In genomic region chr1:155124503-155125463, GRCh38 we compare ENCODE assay signal across 9 cellular contexts. TPM values are rescaled to one million over a fixed set of nuclear protein-coding genes. Genes with fewer than 3 reads are reported as not detected.
A peak's percentile ranks its signal among the peaks of the same experiment; 100 is the strongest.
DNase-seq lines count a peak whose midpoint lies in the region; ATAC-seq, FAIRE-seq and TF ChIP-seq lines count a peak whose summit lies in the region.
"Had no signal": no experiment of that assay in that cellular context is flagged by ENCODE, and none has a peak within 500 bp of the region (broad histone marks: within the 10 kb centered on the region; RNA-seq: fewer than 3 reads in every experiment).

No MANE protein-coding gene starts in this region.

- no peak overlapping the region for H2AFZ ChIP-seq in keratinocyte (ENCODE audit: control insufficient read depth, low read length)

- H3K27ac Mint-ChIP-seq in brain: peak overlapping the region in 1 of 5 experiments; percentile 33
- H3K27ac Mint-ChIP-seq in stimulated activated effector memory CD8-positive, alpha-beta T cell treated with anti-CD3 and anti-CD28 coated beads, Interleukin-12 subunit alpha, Interleukin-12 subunit beta, amount 100 ng/mL, for 72 hours: no peak overlapping the region

- H3K4me2 ChIP-seq in keratinocyte (ENCODE audit: control insufficient read depth, extremely low read depth, insufficient read depth, low read depth, low read length): peak overlapping the region; percentile 85

- no peaks in the 10 kb centered on the region for H4K20me1 ChIP-seq in keratinocyte (ENCODE audit: control insufficient read depth, extremely low read depth, insufficient read depth, low read length)

- H3K4me1 ChIP-seq in keratinocyte (ENCODE audit: control insufficient read depth, extremely low read depth, insufficient read depth, low read length) (peaks cover 43% of the 10 kb centered on the region), stomach (peaks cover 38 to 73% (median 63%) of the 10 kb centered on the region in 4 donors)

- H3K4me3 ChIP-seq in keratinocyte (ENCODE audit: control insufficient read depth in 2 of 3, extremely low read depth in 1 of 3, insufficient read depth in 2 of 3, low read depth in 1 of 3, low read length in 3 of 3) (peak overlapping the region in 2 of 3 experiments; percentile 26 to 48), stomach (no peak overlapping the region)

- dilution Hi-C loops in keratinocyte (cut with MboI; ENCODE audit: extremely low pct_ligation_motif_present, low sequenced_read_pairs): no loop called here

- H3K27me3 ChIP-seq in keratinocyte (ENCODE audit: control insufficient read depth, extremely low read depth, insufficient read depth, low read length): no peaks in the 10 kb centered on the region
- H3K27me3 ChIP-seq in stomach: peaks cover 0 to 37% (median 9%) of the 10 kb centered on the region in 3 donors

- H3K36me3 Mint-ChIP-seq in brain: no peaks in the 10 kb centered on the region
- no peaks in the 10 kb centered on the region for H3K36me3 Mint-ChIP-seq in activated T-cell treated with anti-CD3 and anti-CD28 coated beads, Interleukin-2, amount 50 U/mL, for 4 hours (ENCODE audit: insufficient read depth)
- no peaks in the 10 kb centered on the region for H3K36me3 Mint-ChIP-seq in stimulated activated effector memory CD8-positive, alpha-beta T cell treated with anti-CD3 and anti-CD28 coated beads, Interleukin-12 subunit alpha, Interleukin-12 subunit beta, amount 100 ng/mL, for 72 hours

- H3K9ac ChIP-seq in keratinocyte (ENCODE audit: control insufficient read depth, extremely low read depth, insufficient read depth, low read length): peak overlapping the region; percentile 96

- H3K27ac ChIP-seq in keratinocyte (ENCODE audit: control insufficient read depth, insufficient read depth, low read length) (peak overlapping the region; percentile 84), stomach (peak overlapping the region; percentile 93 to 100 (median 98))

- TF ChIP-seq CTCF in brain (conservative IDR thresholded peaks at IDR 0.05) (no peak), keratinocyte (optimal IDR thresholded peaks at IDR 0.05 in 1 of 3, IDR thresholded peaks at IDR 0.05 in 1 of 3, conservative IDR thresholded peaks at IDR 0.05 in 1 of 3; ENCODE audit: extremely low read depth in 1 of 3, insufficient read depth in 2 of 3, low read length in 3 of 3) (no peak), stomach (IDR thresholded peaks at IDR 0.05) (no peak)

- WGBS in stomach, 5 donors: 70 to 82% (median 77%) methylated on average over 16 of the region's 16 CpGs

- H3K9me1 ChIP-seq in keratinocyte (ENCODE audit: control insufficient read depth, extremely low read depth, insufficient read depth, low read length): peaks cover 3% of the 10 kb centered on the region

- peaks cover 41% of the 10 kb centered on the region for H3K4me1 Mint-ChIP-seq in brain
- peaks cover 28% of the 10 kb centered on the region for H3K4me1 Mint-ChIP-seq in activated T-cell treated with anti-CD3 and anti-CD28 coated beads, Interleukin-2, amount 50 U/mL, for 4 hours (ENCODE audit: low read depth)
- peaks cover 33% of the 10 kb centered on the region for H3K4me1 Mint-ChIP-seq in stimulated activated effector memory CD8-positive, alpha-beta T cell treated with anti-CD3 and anti-CD28 coated beads, Interleukin-12 subunit alpha, Interleukin-12 subunit beta, amount 100 ng/mL, for 72 hours

- peaks cover 82% of the 10 kb centered on the region for H3K27me3 Mint-ChIP-seq in brain
- H3K27me3 Mint-ChIP-seq in activated T-cell treated with anti-CD3 and anti-CD28 coated beads, Interleukin-2, amount 50 U/mL, for 4 hours (ENCODE audit: low read depth): peaks cover 17% of the 10 kb centered on the region

- intact Hi-C loops in stomach (cut with DNase I; ENCODE audit: low total_unique reads): no loop called here

- H3K79me2 ChIP-seq in keratinocyte (ENCODE audit: control insufficient read depth, insufficient read depth, low read length): peaks cover 17% of the 10 kb centered on the region

- FAIRE-seq in keratinocyte (lab: Jason Lieb, UNC): no peak
- FAIRE-seq: TTC549 had no signal

- H3K36me3 ChIP-seq in keratinocyte (ENCODE audit: control insufficient read depth in 2 of 2, extremely low read depth in 1 of 2, insufficient read depth in 2 of 2, low read length in 2 of 2): no peaks in the 10 kb centered on the region
- no peaks in the 10 kb centered on the region for H3K36me3 ChIP-seq in stomach

- DNase-seq in HK-2 (ENCODE audit: unreplicated experiment) (peak; percentile 13), keratinocyte (ENCODE audit: low read depth, low spot score) (peak; percentile 85), stomach (peak; percentile 68), AG08396 (ENCODE audit: low spot score) (no peak)
- DNase-seq in activated T-cell treated with anti-CD3 and anti-CD28 coated beads, Interleukin-2, amount 50 U/mL, for 4 hours: no peak
- no peak for DNase-seq in stimulated activated effector memory CD8-positive, alpha-beta T cell treated with anti-CD3 and anti-CD28 coated beads, Interleukin-12 subunit alpha, Interleukin-12 subunit beta, amount 100 ng/mL, for 72 hours (ENCODE audit: low spot score in 2 of 2)

- TF ChIP-seq POLR2A in stomach (IDR thresholded peaks at IDR 0.05): no peak

- ATAC-seq in activated T-cell treated with anti-CD3 and anti-CD28 coated beads, Interleukin-2, amount 50 U/mL, for 4 hours: no peak
- ATAC-seq in HG03521 (IDR thresholded peaks at IDR 0.05; ENCODE audit: unreplicated experiment): no peak
- ATAC-seq in stimulated activated effector memory CD8-positive, alpha-beta T cell treated with anti-CD3 and anti-CD28 coated beads, Interleukin-12 subunit alpha, Interleukin-12 subunit beta, amount 100 ng/mL, for 72 hours: no peak

- H3K9me3 ChIP-seq in keratinocyte (ENCODE audit: control insufficient read depth, low read depth, low read length) (no peaks in the 10 kb centered on the region), stomach (no peaks in the 10 kb centered on the region)

- no peak for TF ChIP-seq EP300 in stomach (IDR thresholded peaks at IDR 0.05)

- peak overlapping the region in 3 of 5 experiments; percentile 46 to 62 (median 54) for H3K4me3 Mint-ChIP-seq in brain
- no peak overlapping the region for H3K4me3 Mint-ChIP-seq in activated T-cell treated with anti-CD3 and anti-CD28 coated beads, Interleukin-2, amount 50 U/mL, for 4 hours
- H3K4me3 Mint-ChIP-seq in stimulated activated effector memory CD8-positive, alpha-beta T cell treated with anti-CD3 and anti-CD28 coated beads, Interleukin-12 subunit alpha, Interleukin-12 subunit beta, amount 100 ng/mL, for 72 hours: no peak overlapping the region

- H3K9me3 Mint-ChIP-seq in brain: peaks cover 0 to 2% (median 0%) of the 10 kb centered on the region in 5 experiments
- H3K9me3 Mint-ChIP-seq in activated T-cell treated with anti-CD3 and anti-CD28 coated beads, Interleukin-2, amount 50 U/mL, for 4 hours: no peaks in the 10 kb centered on the region
- H3K9me3 Mint-ChIP-seq in stimulated activated effector memory CD8-positive, alpha-beta T cell treated with anti-CD3 and anti-CD28 coated beads, Interleukin-12 subunit alpha, Interleukin-12 subunit beta, amount 100 ng/mL, for 72 hours: no peaks in the 10 kb centered on the region

RNA-seq across cellular contexts. Expression of gene EFNA1, which starts 2.9 kb away (rescaled TPM):
- polyA plus RNA-seq in brain (ENCODE audit: insufficient read depth, low read depth, low replicate concordance) (16.6 TPM), keratinocyte (33.2 to 116 TPM (median 77.5 TPM) in 3 replicates), stomach (10 to 100 TPM; 31.3 to 65.8 (median 47.7) TPM)
- polyA plus RNA-seq in keratinocyte (2011; ENCODE audit: low read depth): 33.5 TPM
- polyA plus RNA-seq in keratinocyte (2011; cell fraction: cytosol; rRNA removed): 34.4 and 44.7 TPM in 2 replicates
- polyA plus RNA-seq in keratinocyte (2011; cell fraction: nucleus; rRNA removed): 180 and 349 TPM in 2 replicates
- 22.9 and 134 TPM in 2 replicates for polyA plus RNA-seq in keratinocyte (2012; ENCODE audit: low replicate concordance)
- 45.9 to 113 TPM (median 67.4 TPM) in 3 replicates for polyA minus RNA-seq in keratinocyte
- polyA minus RNA-seq in keratinocyte (2011; cell fraction: cytosol; rRNA and poly(A)+ RNA removed): 52.0 TPM
- 90.7 and 122 TPM in 2 replicates for polyA minus RNA-seq in keratinocyte (2011; cell fraction: nucleus; rRNA and poly(A)+ RNA removed)
- 10 to 100 TPM; 12.2 to 75.3 (median 36.0) TPM for total RNA-seq in stomach
- total RNA-seq in activated T-cell treated with anti-CD3 and anti-CD28 coated beads, Interleukin-2, amount 50 U/mL, for 4 hours: under 1 TPM; 0.30 to 0.61 (median 0.32) TPM

RNA-seq across cellular contexts. Expression of gene SLC50A1, which starts 10.9 kb away (rescaled TPM):
- polyA plus RNA-seq in brain (ENCODE audit: insufficient read depth, low read depth, low replicate concordance): 27.2 TPM
- polyA plus RNA-seq in keratinocyte: 54.5 to 72.2 TPM (median 55.6 TPM) in 3 replicates
- 32.6 TPM for polyA plus RNA-seq in keratinocyte (2011; ENCODE audit: low read depth)
- 47.6 and 49.9 TPM in 2 replicates for polyA plus RNA-seq in keratinocyte (2011; cell fraction: cytosol; rRNA removed)
- polyA plus RNA-seq in keratinocyte (2011; cell fraction: nucleus; rRNA removed): 60.5 and 69.1 TPM in 2 replicates
- polyA plus RNA-seq in keratinocyte (2012; ENCODE audit: low replicate concordance): 32.2 and 69.6 TPM in 2 replicates
- polyA minus RNA-seq in keratinocyte: 32.1 to 59.5 TPM (median 44.3 TPM) in 3 replicates
- polyA minus RNA-seq in keratinocyte (2011; cell fraction: cytosol; rRNA and poly(A)+ RNA removed): 54.3 TPM
- polyA minus RNA-seq in keratinocyte (2011; cell fraction: nucleus; rRNA and poly(A)+ RNA removed): 9.2 and 19.5 TPM in 2 replicates
- 100 to 1,000 TPM in 1 of 5 donors, 10 to 100 TPM in 3, 1 to 10 TPM in 1; 4.5 to 114 (median 22.5) TPM for total RNA-seq in stomach
- polyA plus RNA-seq in stomach: 10 to 100 TPM; 39.7 to 48.3 (median 40.2) TPM
- total RNA-seq in activated T-cell treated with anti-CD3 and anti-CD28 coated beads, Interleukin-2, amount 50 U/mL, for 4 hours: 10 to 100 TPM; 29.1 to 36.0 (median 33.5) TPM

RNA-seq across cellular contexts. Expression of gene DPM3, which starts 15.5 kb away (rescaled TPM):
- polyA plus RNA-seq in brain (ENCODE audit: insufficient read depth, low read depth, low replicate concordance) (167 TPM), keratinocyte (29.3 to 54.9 TPM (median 32.3 TPM) in 3 replicates), stomach (100 to 1,000 TPM; 192 to 301 (median 220) TPM)
- polyA plus RNA-seq in keratinocyte (2011; ENCODE audit: low read depth): 5.5 TPM
- polyA plus RNA-seq in keratinocyte (2011; cell fraction: cytosol; rRNA removed): 44.6 and 131 TPM in 2 replicates
- 38.4 and 63.2 TPM in 2 replicates for polyA plus RNA-seq in keratinocyte (2011; cell fraction: nucleus; rRNA removed)
- 57.3 and 108 TPM in 2 replicates for polyA plus RNA-seq in keratinocyte (2012; ENCODE audit: low replicate concordance)
- 10.1 to 39.8 TPM (median 11.9 TPM) in 3 replicates for polyA minus RNA-seq in keratinocyte
- polyA minus RNA-seq in keratinocyte (2011; cell fraction: cytosol; rRNA and poly(A)+ RNA removed): 46.8 TPM
- 4.3 and 8.0 TPM in 2 replicates for polyA minus RNA-seq in keratinocyte (2011; cell fraction: nucleus; rRNA and poly(A)+ RNA removed)
- 10 to 100 TPM in 4 of 5 donors, not detected in 1; 13.3 to 51.3 (median 38.3) TPM for total RNA-seq in stomach
- 10 to 100 TPM; 28.2 to 39.2 (median 33.0) TPM for total RNA-seq in activated T-cell treated with anti-CD3 and anti-CD28 coated beads, Interleukin-2, amount 50 U/mL, for 4 hours

RNA-seq across cellular contexts. Expression of gene EFNA3, which starts 46.1 kb away (rescaled TPM):
- polyA plus RNA-seq in brain (ENCODE audit: insufficient read depth, low read depth, low replicate concordance) (34.9 TPM), keratinocyte (3.3 to 9.0 TPM (median 4.4 TPM) in 3 replicates), stomach (1 to 10 TPM in 2 of 3 donors, under 1 TPM in 1; 0.76 to 4.9 (median 1.5) TPM)
- 11.6 TPM for polyA plus RNA-seq in keratinocyte (2011; ENCODE audit: low read depth)
- 4.9 and 6.5 TPM in 2 replicates for polyA plus RNA-seq in keratinocyte (2011; cell fraction: cytosol; rRNA removed)
- polyA plus RNA-seq in keratinocyte (2011; cell fraction: nucleus; rRNA removed): 4.7 and 4.9 TPM in 2 replicates
- 3.9 and 47.4 TPM in 2 replicates for polyA plus RNA-seq in keratinocyte (2012; ENCODE audit: low replicate concordance)
- 3.6 to 8.3 TPM (median 4.2 TPM) in 3 replicates for polyA minus RNA-seq in keratinocyte
- polyA minus RNA-seq in keratinocyte (2011; cell fraction: cytosol; rRNA and poly(A)+ RNA removed): 5.0 TPM
- polyA minus RNA-seq in keratinocyte (2011; cell fraction: nucleus; rRNA and poly(A)+ RNA removed): 2.5 and 2.8 TPM in 2 replicates
- total RNA-seq in stomach: not detected
- 1 to 10 TPM in 2 of 3 donors, under 1 TPM in 1; 0.84 to 2.0 (median 1.1) TPM for total RNA-seq in activated T-cell treated with anti-CD3 and anti-CD28 coated beads, Interleukin-2, amount 50 U/mL, for 4 hours

RNA-seq across cellular contexts. Expression of gene KRTCAP2, which starts 48.3 kb away (rescaled TPM):
- polyA plus RNA-seq in brain (ENCODE audit: insufficient read depth, low read depth, low replicate concordance) (390 TPM), keratinocyte (99.1 to 183 TPM (median 127 TPM) in 3 replicates), stomach (100 to 1,000 TPM; 183 to 399 (median 242) TPM)
- polyA plus RNA-seq in keratinocyte (2011; ENCODE audit: low read depth): 30.8 TPM
- polyA plus RNA-seq in keratinocyte (2011; cell fraction: cytosol; rRNA removed): 176 and 199 TPM in 2 replicates
- 136 and 150 TPM in 2 replicates for polyA plus RNA-seq in keratinocyte (2011; cell fraction: nucleus; rRNA removed)
- 216 and 229 TPM in 2 replicates for polyA plus RNA-seq in keratinocyte (2012; ENCODE audit: low replicate concordance)
- 140 to 403 TPM (median 203 TPM) in 3 replicates for polyA minus RNA-seq in keratinocyte
- polyA minus RNA-seq in keratinocyte (2011; cell fraction: cytosol; rRNA and poly(A)+ RNA removed): 199 TPM
- polyA minus RNA-seq in keratinocyte (2011; cell fraction: nucleus; rRNA and poly(A)+ RNA removed): 30.2 and 35.8 TPM in 2 replicates
- 100 to 1,000 TPM in 3 of 5 donors, 10 to 100 TPM in 2; 60.8 to 238 (median 133) TPM for total RNA-seq in stomach
- 100 to 1,000 TPM; 191 to 204 (median 193) TPM for total RNA-seq in activated T-cell treated with anti-CD3 and anti-CD28 coated beads, Interleukin-2, amount 50 U/mL, for 4 hours

Comparison
In these comparisons a context has a peak if more than half of its experiments do, and no peak if none do; other contexts are left out.
1. DNase-seq: peak in HK-2 (single experiment), keratinocyte (single experiment) and stomach (single experiment); none in activated T-cell treated with anti-CD3 and anti-CD28 coated beads, Interleukin-2, amount 50 U/mL, for 4 hours (single experiment), stimulated activated effector memory CD8-positive, alpha-beta T cell treated with anti-CD3 and anti-CD28 coated beads, Interleukin-12 subunit alpha, Interleukin-12 subunit beta, amount 100 ng/mL, for 72 hours (0 of 2) and AG08396 (single experiment).
2. H3K4me3 Mint-ChIP-seq: peak in brain (3 of 5); none in activated T-cell treated with anti-CD3 and anti-CD28 coated beads, Interleukin-2, amount 50 U/mL, for 4 hours (single experiment) and stimulated activated effector memory CD8-positive, alpha-beta T cell treated with anti-CD3 and anti-CD28 coated beads, Interleukin-12 subunit alpha, Interleukin-12 subunit beta, amount 100 ng/mL, for 72 hours (single experiment).
3. H3K4me3 ChIP-seq: peak in keratinocyte (2 of 3); none in stomach (0 of 4).